24 cellular contexts compared by ENCODE assay signal in the genomic region with DNA sequence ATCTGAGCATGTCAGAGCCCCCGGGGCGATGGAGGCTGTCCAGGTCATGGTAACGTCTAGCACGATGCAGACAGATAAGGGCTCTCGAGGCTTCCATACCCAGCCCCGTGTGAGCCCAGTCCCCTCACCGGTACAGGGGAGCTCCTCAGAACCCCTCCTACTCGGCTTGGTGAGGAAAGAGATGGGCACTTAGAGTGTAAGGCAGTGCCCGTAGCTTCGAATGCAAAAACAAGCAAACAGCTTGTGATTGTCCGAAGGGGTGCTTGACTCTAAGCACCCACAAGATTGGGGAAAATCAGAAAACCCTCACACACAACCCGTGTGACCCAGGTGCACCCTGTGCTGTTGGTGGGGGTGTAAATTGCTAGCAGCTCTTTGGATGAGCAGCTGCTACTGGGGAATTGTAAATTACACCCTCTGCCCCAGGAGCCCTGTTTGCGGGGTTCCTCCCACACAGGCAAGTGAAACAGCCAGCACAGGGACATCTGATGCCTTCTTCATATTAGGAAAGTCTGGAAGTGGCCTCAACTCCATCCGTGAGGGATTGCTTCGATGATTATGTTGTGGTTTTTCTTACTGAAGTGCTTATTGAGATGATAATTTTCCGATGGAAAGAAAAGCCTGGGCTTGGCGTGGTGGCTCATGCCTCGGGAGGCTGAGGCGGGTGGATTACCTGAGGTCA. TPM values are rescaled to one million over a fixed set of nuclear protein-coding genes. Genes with fewer than 3 reads are reported as not detected.
DNase-seq lines count a peak whose midpoint lies in the region; ATAC-seq and TF ChIP-seq lines count a peak whose summit lies in the region.
"Had no signal": no experiment of that assay in that cellular context is flagged by ENCODE, and none has a peak within 500 bp of the region (broad histone marks: within the 10 kb centered on the region; RNA-seq: fewer than 3 reads in every experiment).

No MANE protein-coding gene starts in this region.

- H3K27ac Mint-ChIP-seq in mesothelial cell of epicardium (peak overlapping the region; percentile 95), osteocyte (ENCODE audit: unreplicated experiment) (no peak overlapping the region)
- H3K27ac Mint-ChIP-seq: activated naive CD8-positive, alpha-beta T cell treated with anti-CD3 and anti-CD28 coated beads for 36 hours; activated T-helper 1 cell treated with anti-CD3 and anti-CD28 coated beads, Interleukin-12 subunit alpha, Interleukin-12 subunit beta, Interleukin-2, Interleukin-4 antibody, amounts not matched to agents 30 ng/mL and 10 ng/mL and 1 ng/mL, durations not matched to agents 14 hours and 24 hours and 36 hours had no signal

- H3K4me3 ChIP-seq in adipocyte (ENCODE audit: low read length) (no peak overlapping the region), psoas muscle (no peak overlapping the region)
- H3K4me3 ChIP-seq: BLaER1, esophagus squamous epithelium, GM12878, left lung, vagina had no signal

- intact Hi-C loops in psoas muscle (cut with DNase I) = loop anchor here (5.0 to 10.0 kb wide), 3 partner anchors 46 to 692 kb away; a partner anchor contains a TSS

- H3K27ac ChIP-seq in foreskin keratinocyte (no peak overlapping the region), psoas muscle (no peak overlapping the region)
- H3K27ac ChIP-seq: BLaER1, KMS-11, left lung, neutrophil, vagina had no signal

- H3K36me3 Mint-ChIP-seq in mesothelial cell of epicardium (peaks cover 29% of the 10 kb centered on the region), osteocyte (ENCODE audit: unreplicated experiment) (peaks cover 20% of the 10 kb centered on the region)

- no peaks in the 10 kb centered on the region for H3K9me3 ChIP-seq in adipocyte (ENCODE audit: control insufficient read depth, low read length)
- H3K9me3 ChIP-seq in psoas muscle = no peaks in the 10 kb centered on the region
- H3K9me3 ChIP-seq: BLaER1, esophagus squamous epithelium, left lung, neutrophil, vagina had no signal

- H3K9me3 Mint-ChIP-seq in mesothelial cell of epicardium = no peaks in the 10 kb centered on the region
- H3K9me3 Mint-ChIP-seq in osteocyte (ENCODE audit: unreplicated experiment) = no peaks in the 10 kb centered on the region
- H3K9me3 Mint-ChIP-seq: activated naive CD8-positive, alpha-beta T cell treated with anti-CD3 and anti-CD28 coated beads for 36 hours; activated T-helper 1 cell treated with anti-CD3 and anti-CD28 coated beads, Interleukin-12 subunit alpha, Interleukin-12 subunit beta, Interleukin-2, Interleukin-4 antibody, amounts not matched to agents 30 ng/mL and 10 ng/mL and 1 ng/mL, durations not matched to agents 14 hours and 24 hours and 36 hours had no signal

- H3K36me3 ChIP-seq in adipocyte (ENCODE audit: control insufficient read depth, insufficient read depth, low read length, severe bottlenecking) (peaks cover 28% of the 10 kb centered on the region), psoas muscle (ENCODE audit: insufficient read depth in 1 of 2, low read depth in 1 of 2) (peaks cover 3 to 43% of the 10 kb centered on the region in 2 donors)

- DNase-seq in activated effector memory CD4-positive, alpha-beta T cell treated with anti-CD3 and anti-CD28 coated beads, Interleukin-2, amount 50 U/mL, for 16 hours = peak; percentile 52
- DNase-seq in activated effector memory CD4-positive, alpha-beta T cell treated with Interleukin-2 at 50 U/mL for 16 hours = no peak
- DNase-seq in adipocyte (ENCODE audit: low read depth) = peak; percentile 11
- no peak for DNase-seq in mesothelial cell of epicardium (ENCODE audit: low spot score in 2 of 2, unreplicated experiment in 2 of 2)
- no peak for DNase-seq in foreskin keratinocyte
- no peak for DNase-seq in psoas muscle
- DNase-seq in osteocyte (ENCODE audit: extremely low spot score, unreplicated experiment) = no peak
- DNase-seq: activated CD4-positive, alpha-beta T cell treated with anti-CD3 and anti-CD28 coated beads for 4 hours; activated naive CD8-positive, alpha-beta T cell treated with anti-CD3 and anti-CD28 coated beads for 36 hours; effector memory CD4-positive, alpha-beta T cell; esophagus squamous epithelium; GOT3; left lung; NCI-H1048; NCI-H1930; NCI-H524; retina had no signal

- 54 to 62% (median 56%) methylated on average over 19 of the region's 19 CpGs for WGBS in psoas muscle, 3 donors

- H3K27me3 Mint-ChIP-seq in mesothelial cell of epicardium (ENCODE audit: low read depth) (no peaks in the 10 kb centered on the region), osteocyte (ENCODE audit: unreplicated experiment) (no peaks in the 10 kb centered on the region)
- H3K27me3 Mint-ChIP-seq: activated naive CD8-positive, alpha-beta T cell treated with anti-CD3 and anti-CD28 coated beads for 36 hours had no signal

- H3K4me1 Mint-ChIP-seq in mesothelial cell of epicardium (peaks cover 37% of the 10 kb centered on the region), osteocyte (ENCODE audit: unreplicated experiment) (peaks cover 19% of the 10 kb centered on the region)

- H3K4me1 ChIP-seq in adipocyte (ENCODE audit: control insufficient read depth, insufficient read depth, low read length) (peaks cover 19% of the 10 kb centered on the region), foreskin keratinocyte (no peaks in the 10 kb centered on the region), psoas muscle (peaks cover 5% of the 10 kb centered on the region)

- H3K4me3 Mint-ChIP-seq in mesothelial cell of epicardium (no peak overlapping the region), osteocyte (ENCODE audit: unreplicated experiment) (no peak overlapping the region)
- H3K4me3 Mint-ChIP-seq: activated naive CD8-positive, alpha-beta T cell treated with anti-CD3 and anti-CD28 coated beads for 36 hours; activated T-helper 1 cell treated with anti-CD3 and anti-CD28 coated beads, Interleukin-12 subunit alpha, Interleukin-12 subunit beta, Interleukin-2, Interleukin-4 antibody, amounts not matched to agents 30 ng/mL and 10 ng/mL and 1 ng/mL, durations not matched to agents 14 hours and 24 hours and 36 hours had no signal

- no peak for ATAC-seq in foreskin keratinocyte
- ATAC-seq in GM19397 (IDR thresholded peaks at IDR 0.05; ENCODE audit: unreplicated experiment) = no peak
- no peak for ATAC-seq in psoas muscle
- ATAC-seq: GM12878, left lung had no signal

- peak overlapping the region; percentile 49 for H3K9ac ChIP-seq in adipocyte (ENCODE audit: low read length)
- H3K9ac ChIP-seq: BLaER1, KMS-11 had no signal

- H3K27me3 ChIP-seq in adipocyte (replicated peaks; ENCODE audit: control insufficient read depth, insufficient read depth, low read length) = no peaks in the 10 kb centered on the region
- H3K27me3 ChIP-seq in foreskin keratinocyte = no peaks in the 10 kb centered on the region
- H3K27me3 ChIP-seq in psoas muscle (ENCODE audit: insufficient read depth in 3 of 3, low read length in 2 of 3) = no peaks in the 10 kb centered on the region
- H3K27me3 ChIP-seq: BLaER1, esophagus squamous epithelium, left lung, neutrophil, vagina had no signal

- TF ChIP-seq CTCF in mesothelial cell of epicardium (IDR thresholded peaks at IDR 0.05; ENCODE audit: unreplicated experiment) (no peak), foreskin keratinocyte (conservative IDR thresholded peaks at IDR 0.05) (no peak), psoas muscle (IDR thresholded peaks at IDR 0.05) (no peak), osteocyte (IDR thresholded peaks at IDR 0.05) (no peak)

RNA-seq across cellular contexts. Expression of a gene that starts 0.9 kb away (rescaled TPM):
- total RNA-seq in mesothelial cell of epicardium = 3.5 to 3.8 TPM (median 3.6 TPM) in 3 replicates
- total RNA-seq in foreskin keratinocyte = 1.1 and 1.2 TPM in 2 replicates
- 1.0 and 1.2 TPM in 2 replicates for polyA plus RNA-seq in foreskin keratinocyte
- total RNA-seq in psoas muscle = 1 to 10 TPM in 1 of 4 donors, under 1 TPM in 3; 0.55 to 1.0 (median 0.65) TPM
- polyA plus RNA-seq in psoas muscle = 1 to 10 TPM in 1 of 3 donors, under 1 TPM in 2; 0.34 to 1.3 (median 0.78) TPM
- 3.2 and 3.5 TPM in 2 replicates for total RNA-seq in osteocyte

RNA-seq across cellular contexts. Expression of a gene that starts 4.1 kb away (rescaled TPM):
- 83.7 to 92.9 TPM (median 87.7 TPM) in 3 replicates for total RNA-seq in mesothelial cell of epicardium
- total RNA-seq in foreskin keratinocyte = 28.8 and 30.2 TPM in 2 replicates
- 49.3 and 54.0 TPM in 2 replicates for polyA plus RNA-seq in foreskin keratinocyte
- 100 to 1,000 TPM in 2 of 4 donors, 10 to 100 TPM in 2; 72.3 to 120 (median 96.8) TPM for total RNA-seq in psoas muscle
- 100 to 1,000 TPM in 1 of 3 donors, 10 to 100 TPM in 2; 71.5 to 114 (median 99.5) TPM for polyA plus RNA-seq in psoas muscle
- total RNA-seq in osteocyte = 63.0 TPM in 2 replicates

RNA-seq across cellular contexts. Expression of a gene that starts 15.3 kb away (rescaled TPM):
- total RNA-seq in mesothelial cell of epicardium = 55.1 to 64.8 TPM (median 58.2 TPM) in 3 replicates
- 82.0 and 82.7 TPM in 2 replicates for total RNA-seq in foreskin keratinocyte
- polyA plus RNA-seq in foreskin keratinocyte = 119 and 125 TPM in 2 replicates
- 100 to 1,000 TPM in 3 of 4 donors, 10 to 100 TPM in 1; 82.0 to 121 (median 116) TPM for total RNA-seq in psoas muscle
- 100 to 1,000 TPM; 101 to 140 (median 121) TPM for polyA plus RNA-seq in psoas muscle
- total RNA-seq in osteocyte = 77.6 and 79.6 TPM in 2 replicates

RNA-seq across cellular contexts. Expression of a gene that starts 16.3 kb away (rescaled TPM):
- 67.4 to 73.8 TPM (median 68.3 TPM) in 3 replicates for total RNA-seq in mesothelial cell of epicardium
- total RNA-seq in foreskin keratinocyte = 69.3 and 73.8 TPM in 2 replicates
- polyA plus RNA-seq in foreskin keratinocyte = 67.7 and 69.1 TPM in 2 replicates
- total RNA-seq in psoas muscle = 10 to 100 TPM; 23.7 to 37.0 (median 33.3) TPM
- polyA plus RNA-seq in psoas muscle = 10 to 100 TPM; 33.8 to 60.0 (median 42.8) TPM
- total RNA-seq in osteocyte = 62.0 and 65.8 TPM in 2 replicates

RNA-seq across cellular contexts. Expression of a gene that starts 43.2 kb away (rescaled TPM):
- total RNA-seq in mesothelial cell of epicardium = 0.16 TPM in 1 of 3 replicates, not detected in the others
- total RNA-seq in foreskin keratinocyte = not detected in 2 replicates
- 0.06 TPM in 1 of 2 replicates, not detected in the other for polyA plus RNA-seq in foreskin keratinocyte
- not detected for total RNA-seq in psoas muscle
- not detected for polyA plus RNA-seq in psoas muscle
- total RNA-seq in osteocyte = not detected in 2 replicates
- total RNA-seq: activated naive CD8-positive, alpha-beta T cell treated with anti-CD3 and anti-CD28 coated beads for 36 hours; activated T-helper 1 cell treated with anti-CD3 and anti-CD28 coated beads, Interleukin-12 subunit alpha, Interleukin-12 subunit beta, Interleukin-2, Interleukin-4 antibody, amounts not matched to agents 30 ng/mL and 10 ng/mL and 1 ng/mL, durations not matched to agents 14 hours and 24 hours and 36 hours; GM12878; left lung; vagina had no signal
- polyA plus RNA-seq: GM12878 had no signal

Comparison
In these comparisons a context has a peak if more than half of its experiments do, and no peak if none do; other contexts are left out.
1. DNase-seq: peak in activated effector memory CD4-positive, alpha-beta T cell treated with anti-CD3 and anti-CD28 coated beads, Interleukin-2, amount 50 U/mL, for 16 hours (single experiment) and adipocyte (single experiment); none in activated effector memory CD4-positive, alpha-beta T cell treated with Interleukin-2 at 50 U/mL for 16 hours (single experiment), mesothelial cell of epicardium (0 of 2), foreskin keratinocyte (0 of 2), psoas muscle (0 of 2) and osteocyte (single experiment).